Comparison of ENCODE assay signal across 1 cellular context in the genomic region with DNA sequence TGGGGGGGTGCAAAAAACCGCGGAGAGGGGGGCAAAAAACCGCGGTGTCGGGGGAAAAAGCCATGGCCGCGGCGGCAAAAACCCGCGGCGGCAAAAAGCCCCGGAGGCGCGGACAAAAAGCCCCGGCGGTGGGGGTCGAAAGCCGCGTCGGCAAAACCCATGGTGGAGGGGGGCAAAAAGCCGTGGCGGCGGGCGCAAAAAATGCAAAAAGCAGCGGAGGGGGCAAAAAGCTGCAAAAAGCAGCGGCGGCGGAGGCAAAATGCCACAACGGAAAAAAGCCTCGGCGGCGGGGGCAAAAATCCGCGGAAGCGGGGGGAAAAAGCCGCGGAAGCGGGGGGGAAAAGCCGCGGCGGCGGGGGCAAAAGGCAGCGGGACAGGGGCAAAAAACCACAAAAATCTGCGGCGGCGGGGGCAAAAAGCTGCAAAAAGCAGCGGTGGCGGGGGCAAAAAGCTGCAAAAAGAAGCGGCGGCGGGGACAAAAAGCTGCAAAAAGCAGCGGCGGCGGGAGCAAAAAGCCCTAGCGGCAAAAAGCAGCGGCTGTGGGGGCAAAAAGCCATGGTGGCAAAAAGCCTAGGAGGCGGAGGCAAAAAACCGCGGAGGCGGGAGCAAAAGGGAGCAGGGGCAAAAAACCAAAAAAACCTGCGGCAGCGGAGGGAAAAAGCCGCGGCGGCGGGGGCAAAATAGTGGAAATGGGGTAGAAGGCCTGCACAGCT.
TF ChIP-seq lines count a peak whose summit lies in the region.

No MANE protein-coding gene starts in this region.

TF ChIP-seq in HepG2, 621 proteins besides CTCF, POLR2A, EP300 and RAD21 (continued from another document):
- 0 out of 2 replicates have a peak, but pooled peaks have one; percentile 53 for TF ChIP-seq ZNF142 (CRISPR knock-in tag; IDR thresholded peaks at IDR 0.05)
- no peak for TF ChIP-seq GFI1 (CRISPR knock-in tag; IDR thresholded peaks at IDR 0.05; ENCODE audit: borderline replicate concordance)
- no peak for TF ChIP-seq NONO (IDR thresholded peaks at IDR 0.05)
- no peak for TF ChIP-seq NONO (CRISPR knock-in tag; conservative IDR thresholded peaks at IDR 0.05)
- TF ChIP-seq JUND (CRISPR knock-in tag; IDR thresholded peaks at IDR 0.05) = no peak
- TF ChIP-seq ZNF234 (CRISPR knock-in tag; conservative IDR thresholded peaks at IDR 0.05) = no peak
